Comparison of ENCODE assay signal across 16 cellular contexts in the genomic region with DNA sequence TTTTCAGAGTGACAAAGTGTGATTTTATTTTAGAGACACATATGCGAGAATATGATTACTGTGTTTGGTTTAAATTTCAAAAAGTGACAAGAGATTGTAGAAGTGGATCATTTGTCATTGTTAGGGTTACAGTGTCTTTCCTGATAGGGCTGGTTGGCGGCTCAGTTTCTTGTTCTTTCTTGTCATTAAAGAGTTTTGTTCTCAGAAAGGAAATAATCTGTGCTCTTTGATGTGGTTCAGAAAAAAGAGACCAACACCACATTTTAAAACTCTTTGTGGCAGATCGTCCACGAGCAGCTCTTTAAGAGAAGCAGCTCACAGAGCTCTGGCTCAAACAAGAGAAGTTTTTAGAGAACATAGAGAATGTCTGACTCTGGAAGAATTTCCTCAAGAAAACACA. TPM values are rescaled to one million over a fixed set of nuclear protein-coding genes. Genes with fewer than 3 reads are reported as not detected.
DNase-seq lines count a peak whose midpoint lies in the region; ATAC-seq lines count a peak whose summit lies in the region.
"Had no signal": no experiment of that assay in that cellular context is flagged by ENCODE, and none has a peak within 500 bp of the region (broad histone marks: within the 10 kb centered on the region; RNA-seq: fewer than 3 reads in every experiment).

No MANE protein-coding gene starts in this region.

- H3K36me3 Mint-ChIP-seq in activated CD4-positive, alpha-beta memory T cell treated with anti-CD3 and anti-CD28 coated beads for 36 hours = no peaks in the 10 kb centered on the region
- no peaks in the 10 kb centered on the region for H3K36me3 Mint-ChIP-seq in activated CD4-positive, alpha-beta memory T cell treated with anti-CD3 and anti-CD28 coated beads, Interleukin-2, amount 10 ng/mL, durations not matched to agents 7 days and 5 days (ENCODE audit: low read depth)
- no peaks in the 10 kb centered on the region for H3K36me3 Mint-ChIP-seq in activated CD4-positive, alpha-beta T cell treated with anti-CD3 and anti-CD28 coated beads, Interleukin-2, amount 10 ng/mL, durations not matched to agents 7 days and 5 days (ENCODE audit: low read depth)
- peaks cover 0 to 4% (median 0%) of the 10 kb centered on the region in 3 donors for H3K36me3 Mint-ChIP-seq in naive thymus-derived CD8-positive, alpha-beta T cell

- POLR2A ChIA-PET in activated CD4-positive, alpha-beta memory T cell treated with anti-CD3 and anti-CD28 coated beads for 36 hours (lab: Charles Lee) = interaction anchor here (0.6 kb wide), 1 partner anchor 209 kb away, joined by 4 read pairs; no protein-coding TSS in a partner anchor
- POLR2A ChIA-PET in activated CD4-positive, alpha-beta memory T cell treated with anti-CD3 and anti-CD28 coated beads, Interleukin-2, amount 10 ng/mL, durations not matched to agents 7 days and 5 days (lab: Charles Lee) = no interaction called here
- POLR2A ChIA-PET in activated CD4-positive, alpha-beta T cell treated with anti-CD3 and anti-CD28 coated beads, Interleukin-2, amount 10 ng/mL, durations not matched to agents 7 days and 5 days (lab: Charles Lee) = no interaction called here
- POLR2A ChIA-PET in naive thymus-derived CD8-positive, alpha-beta T cell (lab: Charles Lee) = no interaction called here

- peaks cover 3% of the 10 kb centered on the region for H3K9me3 Mint-ChIP-seq in activated CD4-positive, alpha-beta memory T cell treated with anti-CD3 and anti-CD28 coated beads for 36 hours
- H3K9me3 Mint-ChIP-seq in activated CD4-positive, alpha-beta memory T cell treated with anti-CD3 and anti-CD28 coated beads, Interleukin-2, amount 10 ng/mL, durations not matched to agents 7 days and 5 days = no peaks in the 10 kb centered on the region
- H3K9me3 Mint-ChIP-seq in activated CD4-positive, alpha-beta T cell treated with anti-CD3 and anti-CD28 coated beads, Interleukin-2, amount 10 ng/mL, durations not matched to agents 7 days and 5 days = no peaks in the 10 kb centered on the region
- peaks cover 0 to 6% (median 2%) of the 10 kb centered on the region in 9 donors for H3K9me3 Mint-ChIP-seq in naive thymus-derived CD8-positive, alpha-beta T cell

- peak; percentile 12 for DNase-seq in activated CD4-positive, alpha-beta memory T cell treated with anti-CD3 and anti-CD28 coated beads for 36 hours
- DNase-seq in activated CD4-positive, alpha-beta memory T cell treated with anti-CD3 and anti-CD28 coated beads, Interleukin-2, amount 10 ng/mL, durations not matched to agents 7 days and 5 days = no peak
- DNase-seq in activated CD4-positive, alpha-beta T cell treated with anti-CD3 and anti-CD28 coated beads, Interleukin-2, amount 10 ng/mL, durations not matched to agents 7 days and 5 days = peak; percentile 58
- DNase-seq in naive thymus-derived CD8-positive, alpha-beta T cell = peak in 7 of 10 donors; percentile 14 to 84 (median 48)
- no peak for DNase-seq in dermis blood vessel endothelial cell
- DNase-seq: activated CD8-positive, alpha-beta memory T cell treated with anti-CD3 and anti-CD28 coated beads for 24 hours; GDM1; mammary epithelial cell; MV-4-11; NCI-H2107; NCI-H69; thyroid gland had no signal

- peak overlapping the region; percentile 42 for H3K27ac Mint-ChIP-seq in activated CD4-positive, alpha-beta memory T cell treated with anti-CD3 and anti-CD28 coated beads for 36 hours
- H3K27ac Mint-ChIP-seq in activated CD4-positive, alpha-beta memory T cell treated with anti-CD3 and anti-CD28 coated beads, Interleukin-2, amount 10 ng/mL, durations not matched to agents 7 days and 5 days = no peak overlapping the region
- H3K27ac Mint-ChIP-seq in activated CD4-positive, alpha-beta T cell treated with anti-CD3 and anti-CD28 coated beads, Interleukin-2, amount 10 ng/mL, durations not matched to agents 7 days and 5 days = no peak overlapping the region
- peak overlapping the region in 4 of 10 donors; percentile 3 to 82 (median 38) for H3K27ac Mint-ChIP-seq in naive thymus-derived CD8-positive, alpha-beta T cell

- H3K27me3 Mint-ChIP-seq in activated CD4-positive, alpha-beta memory T cell treated with anti-CD3 and anti-CD28 coated beads for 36 hours = peaks cover 54% of the 10 kb centered on the region
- H3K27me3 Mint-ChIP-seq in activated CD4-positive, alpha-beta memory T cell treated with anti-CD3 and anti-CD28 coated beads, Interleukin-2, amount 10 ng/mL, durations not matched to agents 7 days and 5 days = peaks cover 29% of the 10 kb centered on the region
- H3K27me3 Mint-ChIP-seq in activated CD4-positive, alpha-beta T cell treated with anti-CD3 and anti-CD28 coated beads, Interleukin-2, amount 10 ng/mL, durations not matched to agents 7 days and 5 days = peaks cover 69% of the 10 kb centered on the region
- peaks cover 39 to 78% (median 43%) of the 10 kb centered on the region in 5 donors for H3K27me3 Mint-ChIP-seq in naive thymus-derived CD8-positive, alpha-beta T cell

- intact Hi-C loops in activated CD4-positive, alpha-beta memory T cell treated with anti-CD3 and anti-CD28 coated beads for 36 hours (cut with micrococcal nuclease) = no loop called here

- CTCF ChIA-PET in activated CD4-positive, alpha-beta memory T cell treated with anti-CD3 and anti-CD28 coated beads for 36 hours (lab: Charles Lee) = interaction anchor here (0.8 kb wide), 1 partner anchor 12 kb away, joined by 3 read pairs; no protein-coding TSS in a partner anchor
- CTCF ChIA-PET in activated CD4-positive, alpha-beta memory T cell treated with anti-CD3 and anti-CD28 coated beads, Interleukin-2, amount 10 ng/mL, durations not matched to agents 7 days and 5 days (lab: Charles Lee) = interaction anchor here (0.6 kb wide), 1 partner anchor 1099 kb away, joined by 3 read pairs; no protein-coding TSS in a partner anchor
- CTCF ChIA-PET in activated CD4-positive, alpha-beta T cell treated with anti-CD3 and anti-CD28 coated beads, Interleukin-2, amount 10 ng/mL, durations not matched to agents 7 days and 5 days (lab: Charles Lee) = interaction anchor here (0.6 kb wide), 1 partner anchor 274 kb away, joined by 3 read pairs; no protein-coding TSS in a partner anchor

- peak; percentile 44 for ATAC-seq in HG02678 (IDR thresholded peaks at IDR 0.05; ENCODE audit: unreplicated experiment)
- ATAC-seq in naive thymus-derived CD8-positive, alpha-beta T cell = peak; percentile 91 to 94
- ATAC-seq in HG03565 (IDR thresholded peaks at IDR 0.05; ENCODE audit: unreplicated experiment) = no peak
- no peak for ATAC-seq in GM19328 (IDR thresholded peaks at IDR 0.05; ENCODE audit: unreplicated experiment)
- ATAC-seq: HepG2 had no signal

- H3K4me3 Mint-ChIP-seq in activated CD4-positive, alpha-beta memory T cell treated with anti-CD3 and anti-CD28 coated beads for 36 hours = no peak overlapping the region
- H3K4me3 Mint-ChIP-seq in activated CD4-positive, alpha-beta memory T cell treated with anti-CD3 and anti-CD28 coated beads, Interleukin-2, amount 10 ng/mL, durations not matched to agents 7 days and 5 days = no peak overlapping the region
- no peak overlapping the region for H3K4me3 Mint-ChIP-seq in activated CD4-positive, alpha-beta T cell treated with anti-CD3 and anti-CD28 coated beads, Interleukin-2, amount 10 ng/mL, durations not matched to agents 7 days and 5 days
- peak overlapping the region in 7 of 10 donors; percentile 12 to 68 (median 41) for H3K4me3 Mint-ChIP-seq in naive thymus-derived CD8-positive, alpha-beta T cell

- peaks cover 11% of the 10 kb centered on the region for H3K4me1 Mint-ChIP-seq in activated CD4-positive, alpha-beta memory T cell treated with anti-CD3 and anti-CD28 coated beads for 36 hours (ENCODE audit: low read depth)
- peaks cover 9% of the 10 kb centered on the region for H3K4me1 Mint-ChIP-seq in activated CD4-positive, alpha-beta memory T cell treated with anti-CD3 and anti-CD28 coated beads, Interleukin-2, amount 10 ng/mL, durations not matched to agents 7 days and 5 days
- peaks cover 11% of the 10 kb centered on the region for H3K4me1 Mint-ChIP-seq in activated CD4-positive, alpha-beta T cell treated with anti-CD3 and anti-CD28 coated beads, Interleukin-2, amount 10 ng/mL, durations not matched to agents 7 days and 5 days
- peaks cover 14 to 21% (median 15%) of the 10 kb centered on the region in 4 donors for H3K4me1 Mint-ChIP-seq in naive thymus-derived CD8-positive, alpha-beta T cell

RNA-seq across cellular contexts. Expression of gene ZNF532, which starts 45.6 kb away (rescaled TPM):
- total RNA-seq in activated CD4-positive, alpha-beta memory T cell treated with anti-CD3 and anti-CD28 coated beads for 36 hours = 1 to 10 TPM; 5.5 to 5.7 TPM
- total RNA-seq in activated CD4-positive, alpha-beta memory T cell treated with anti-CD3 and anti-CD28 coated beads, Interleukin-2, amount 10 ng/mL, durations not matched to agents 7 days and 5 days = 1 to 10 TPM; 3.4 to 4.2 TPM
- total RNA-seq in activated CD4-positive, alpha-beta T cell treated with anti-CD3 and anti-CD28 coated beads, Interleukin-2, amount 10 ng/mL, durations not matched to agents 7 days and 5 days = 1 to 10 TPM; 2.7 to 2.8 TPM
- 1 to 10 TPM; 6.6 to 7.8 TPM for total RNA-seq in naive thymus-derived CD8-positive, alpha-beta T cell
- under 1 TPM in 2 of 3 donors, not detected in 1; 0.07 to 0.98 TPM for polyA plus RNA-seq in naive thymus-derived CD8-positive, alpha-beta T cell
- total RNA-seq in dermis blood vessel endothelial cell = 57.2 and 80.3 TPM in 2 replicates
- total RNA-seq: HepG2 had no signal
- polyA plus RNA-seq: HepG2 had no signal

Comparison
In these comparisons a context has a peak if more than half of its experiments do, and no peak if none do; other contexts are left out.
1. DNase-seq: peak in activated CD4-positive, alpha-beta memory T cell treated with anti-CD3 and anti-CD28 coated beads for 36 hours (single experiment), activated CD4-positive, alpha-beta T cell treated with anti-CD3 and anti-CD28 coated beads, Interleukin-2, amount 10 ng/mL, durations not matched to agents 7 days and 5 days (single experiment) and naive thymus-derived CD8-positive, alpha-beta T cell (7 of 10); none in activated CD4-positive, alpha-beta memory T cell treated with anti-CD3 and anti-CD28 coated beads, Interleukin-2, amount 10 ng/mL, durations not matched to agents 7 days and 5 days (single experiment) and dermis blood vessel endothelial cell (single experiment).
2. H3K4me3 Mint-ChIP-seq: peak in naive thymus-derived CD8-positive, alpha-beta T cell (7 of 10); none in activated CD4-positive, alpha-beta memory T cell treated with anti-CD3 and anti-CD28 coated beads for 36 hours (single experiment), activated CD4-positive, alpha-beta memory T cell treated with anti-CD3 and anti-CD28 coated beads, Interleukin-2, amount 10 ng/mL, durations not matched to agents 7 days and 5 days (single experiment) and activated CD4-positive, alpha-beta T cell treated with anti-CD3 and anti-CD28 coated beads, Interleukin-2, amount 10 ng/mL, durations not matched to agents 7 days and 5 days (single experiment).
3. ATAC-seq: peak in HG02678 (single experiment) and naive thymus-derived CD8-positive, alpha-beta T cell (2 of 2); none in HG03565 (single experiment) and GM19328 (single experiment).